In the genomic region with DNA sequence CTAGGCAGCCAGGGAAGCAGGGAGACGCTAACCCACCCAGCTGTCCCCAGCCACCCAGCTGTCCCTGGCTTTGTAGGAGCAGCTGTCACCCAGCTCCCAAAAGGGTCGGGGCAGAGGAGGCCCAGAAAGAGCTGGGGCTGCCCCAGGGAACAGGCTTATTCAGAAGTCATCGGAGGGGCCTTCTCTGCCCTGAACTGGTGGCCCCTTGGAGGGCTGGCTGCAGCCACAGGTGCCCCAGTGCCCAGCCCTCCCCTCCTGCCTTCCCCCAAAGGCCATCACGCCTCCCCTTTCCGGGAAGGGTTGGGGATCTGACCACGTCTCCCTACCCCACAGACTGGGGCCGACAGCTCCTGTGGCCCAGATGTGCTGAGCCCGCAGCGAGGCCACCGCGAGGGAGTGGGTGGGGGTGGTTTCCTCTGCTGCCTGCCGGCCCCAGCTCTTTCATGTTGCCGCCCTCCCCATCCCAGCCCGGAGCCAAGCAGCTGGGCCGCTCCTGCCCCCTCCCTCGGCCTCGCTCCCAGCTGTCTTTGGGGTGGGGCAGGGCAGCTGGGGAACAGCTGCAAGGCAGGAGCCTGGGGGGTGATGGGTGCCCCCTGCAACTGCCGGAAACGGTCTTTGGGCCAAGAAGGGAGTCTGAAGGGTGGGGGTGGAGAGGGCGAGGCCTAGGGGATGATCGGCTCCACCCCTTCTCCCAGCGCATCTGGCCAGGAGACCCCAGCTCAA, we compare ENCODE assay signal across 1 cellular context.
TF ChIP-seq lines count a peak whose summit lies in the region.

No MANE protein-coding gene starts in this region.

TF ChIP-seq in HepG2, 621 proteins besides CTCF, POLR2A, EP300 and RAD21 (continued from another document and continues in another):
- TF ChIP-seq, protein P1, sequence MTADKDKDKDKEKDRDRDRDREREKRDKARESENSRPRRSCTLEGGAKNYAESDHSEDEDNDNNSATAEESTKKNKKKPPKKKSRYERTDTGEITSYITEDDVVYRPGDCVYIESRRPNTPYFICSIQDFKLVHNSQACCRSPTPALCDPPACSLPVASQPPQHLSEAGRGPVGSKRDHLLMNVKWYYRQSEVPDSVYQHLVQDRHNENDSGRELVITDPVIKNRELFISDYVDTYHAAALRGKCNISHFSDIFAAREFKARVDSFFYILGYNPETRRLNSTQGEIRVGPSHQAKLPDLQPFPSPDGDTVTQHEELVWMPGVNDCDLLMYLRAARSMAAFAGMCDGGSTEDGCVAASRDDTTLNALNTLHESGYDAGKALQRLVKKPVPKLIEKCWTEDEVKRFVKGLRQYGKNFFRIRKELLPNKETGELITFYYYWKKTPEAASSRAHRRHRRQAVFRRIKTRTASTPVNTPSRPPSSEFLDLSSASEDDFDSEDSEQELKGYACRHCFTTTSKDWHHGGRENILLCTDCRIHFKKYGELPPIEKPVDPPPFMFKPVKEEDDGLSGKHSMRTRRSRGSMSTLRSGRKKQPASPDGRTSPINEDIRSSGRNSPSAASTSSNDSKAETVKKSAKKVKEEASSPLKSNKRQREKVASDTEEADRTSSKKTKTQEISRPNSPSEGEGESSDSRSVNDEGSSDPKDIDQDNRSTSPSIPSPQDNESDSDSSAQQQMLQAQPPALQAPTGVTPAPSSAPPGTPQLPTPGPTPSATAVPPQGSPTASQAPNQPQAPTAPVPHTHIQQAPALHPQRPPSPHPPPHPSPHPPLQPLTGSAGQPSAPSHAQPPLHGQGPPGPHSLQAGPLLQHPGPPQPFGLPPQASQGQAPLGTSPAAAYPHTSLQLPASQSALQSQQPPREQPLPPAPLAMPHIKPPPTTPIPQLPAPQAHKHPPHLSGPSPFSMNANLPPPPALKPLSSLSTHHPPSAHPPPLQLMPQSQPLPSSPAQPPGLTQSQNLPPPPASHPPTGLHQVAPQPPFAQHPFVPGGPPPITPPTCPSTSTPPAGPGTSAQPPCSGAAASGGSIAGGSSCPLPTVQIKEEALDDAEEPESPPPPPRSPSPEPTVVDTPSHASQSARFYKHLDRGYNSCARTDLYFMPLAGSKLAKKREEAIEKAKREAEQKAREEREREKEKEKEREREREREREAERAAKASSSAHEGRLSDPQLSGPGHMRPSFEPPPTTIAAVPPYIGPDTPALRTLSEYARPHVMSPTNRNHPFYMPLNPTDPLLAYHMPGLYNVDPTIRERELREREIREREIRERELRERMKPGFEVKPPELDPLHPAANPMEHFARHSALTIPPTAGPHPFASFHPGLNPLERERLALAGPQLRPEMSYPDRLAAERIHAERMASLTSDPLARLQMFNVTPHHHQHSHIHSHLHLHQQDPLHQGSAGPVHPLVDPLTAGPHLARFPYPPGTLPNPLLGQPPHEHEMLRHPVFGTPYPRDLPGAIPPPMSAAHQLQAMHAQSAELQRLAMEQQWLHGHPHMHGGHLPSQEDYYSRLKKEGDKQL (CRISPR knock-in tag; IDR thresholded peaks at IDR 0.05; ENCODE audit: low read depth) = peak; percentile 69; the same call in 1 of the 2 replicates
- TF ChIP-seq BHLHE40 (IDR thresholded peaks at IDR 0.05; ENCODE audit: low read length) (no peak), ZNF850 (CRISPR knock-in tag; conservative IDR thresholded peaks at IDR 0.05) (no peak), CREM (IDR thresholded peaks at IDR 0.05) (no peak), CREM (CRISPR knock-in tag; IDR thresholded peaks at IDR 0.05) (no peak), HCFC1 (IDR thresholded peaks at IDR 0.05; ENCODE audit: low read depth, low read length) (no peak), NAIF1 (CRISPR knock-in tag; IDR thresholded peaks at IDR 0.05; ENCODE audit: borderline replicate concordance) (no peak), NFKBIZ (CRISPR knock-in tag; IDR thresholded peaks at IDR 0.05) (no peak), SUZ12 (IDR thresholded peaks at IDR 0.05; ENCODE audit: low read depth, low read length) (no peak), MEIS1 (CRISPR knock-in tag; IDR thresholded peaks at IDR 0.05; ENCODE audit: borderline replicate concordance) (peak; percentile 62; the same call in 1 of the 2 replicates), ETV5 (CRISPR knock-in tag; IDR thresholded peaks at IDR 0.05; ENCODE audit: borderline replicate concordance) (peak; percentile 34; the same call in 1 of the 2 replicates), NPAS2 (CRISPR knock-in tag; IDR thresholded peaks at IDR 0.05; ENCODE audit: borderline replicate concordance) (no peak), ATF1 (CRISPR knock-in tag; IDR thresholded peaks at IDR 0.05) (no peak), NR2F6 (IDR thresholded peaks at IDR 0.05) (0 out of 2 replicates have a peak, but pooled peaks have one; percentile 22), NR2F6 (CRISPR knock-in tag; IDR thresholded peaks at IDR 0.05) (peak; percentile 62), IKZF4 (CRISPR knock-in tag; IDR thresholded peaks at IDR 0.05; ENCODE audit: borderline replicate concordance, low read depth, not compliant biosample characterization) (peak; percentile 8), SALL2 (CRISPR knock-in tag; IDR thresholded peaks at IDR 0.05) (no peak), NONO (IDR thresholded peaks at IDR 0.05) (no peak), NONO (CRISPR knock-in tag; conservative IDR thresholded peaks at IDR 0.05) (peak; percentile 84), MED8 (CRISPR knock-in tag; IDR thresholded peaks at IDR 0.05; ENCODE audit: insufficient replicate concordance) (peak; percentile 59), MTA1 (CRISPR knock-in tag; IDR thresholded peaks at IDR 0.05; ENCODE audit: borderline replicate concordance) (peak; percentile 89; the same call in 1 of the 2 replicates), ZNF572 (CRISPR knock-in tag; IDR thresholded peaks at IDR 0.05) (0 out of 2 replicates have a peak, but pooled peaks have one; percentile 51), AGO2 (optimal IDR thresholded peaks at IDR 0.05; ENCODE audit: low read depth, low read length) (peak; percentile 96), ETV6 (CRISPR knock-in tag; conservative IDR thresholded peaks at IDR 0.05) (no peak)
- TF ChIP-seq, protein P2, sequence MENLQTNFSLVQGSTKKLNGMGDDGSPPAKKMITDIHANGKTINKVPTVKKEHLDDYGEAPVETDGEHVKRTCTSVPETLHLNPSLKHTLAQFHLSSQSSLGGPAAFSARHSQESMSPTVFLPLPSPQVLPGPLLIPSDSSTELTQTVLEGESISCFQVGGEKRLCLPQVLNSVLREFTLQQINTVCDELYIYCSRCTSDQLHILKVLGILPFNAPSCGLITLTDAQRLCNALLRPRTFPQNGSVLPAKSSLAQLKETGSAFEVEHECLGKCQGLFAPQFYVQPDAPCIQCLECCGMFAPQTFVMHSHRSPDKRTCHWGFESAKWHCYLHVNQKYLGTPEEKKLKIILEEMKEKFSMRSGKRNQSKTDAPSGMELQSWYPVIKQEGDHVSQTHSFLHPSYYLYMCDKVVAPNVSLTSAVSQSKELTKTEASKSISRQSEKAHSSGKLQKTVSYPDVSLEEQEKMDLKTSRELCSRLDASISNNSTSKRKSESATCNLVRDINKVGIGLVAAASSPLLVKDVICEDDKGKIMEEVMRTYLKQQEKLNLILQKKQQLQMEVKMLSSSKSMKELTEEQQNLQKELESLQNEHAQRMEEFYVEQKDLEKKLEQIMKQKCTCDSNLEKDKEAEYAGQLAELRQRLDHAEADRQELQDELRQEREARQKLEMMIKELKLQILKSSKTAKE (CRISPR knock-in tag; IDR thresholded peaks at IDR 0.05; ENCODE audit: borderline replicate concordance) = peak; percentile 32; the same call in 1 of the 2 replicates
- TF ChIP-seq, protein P3, sequence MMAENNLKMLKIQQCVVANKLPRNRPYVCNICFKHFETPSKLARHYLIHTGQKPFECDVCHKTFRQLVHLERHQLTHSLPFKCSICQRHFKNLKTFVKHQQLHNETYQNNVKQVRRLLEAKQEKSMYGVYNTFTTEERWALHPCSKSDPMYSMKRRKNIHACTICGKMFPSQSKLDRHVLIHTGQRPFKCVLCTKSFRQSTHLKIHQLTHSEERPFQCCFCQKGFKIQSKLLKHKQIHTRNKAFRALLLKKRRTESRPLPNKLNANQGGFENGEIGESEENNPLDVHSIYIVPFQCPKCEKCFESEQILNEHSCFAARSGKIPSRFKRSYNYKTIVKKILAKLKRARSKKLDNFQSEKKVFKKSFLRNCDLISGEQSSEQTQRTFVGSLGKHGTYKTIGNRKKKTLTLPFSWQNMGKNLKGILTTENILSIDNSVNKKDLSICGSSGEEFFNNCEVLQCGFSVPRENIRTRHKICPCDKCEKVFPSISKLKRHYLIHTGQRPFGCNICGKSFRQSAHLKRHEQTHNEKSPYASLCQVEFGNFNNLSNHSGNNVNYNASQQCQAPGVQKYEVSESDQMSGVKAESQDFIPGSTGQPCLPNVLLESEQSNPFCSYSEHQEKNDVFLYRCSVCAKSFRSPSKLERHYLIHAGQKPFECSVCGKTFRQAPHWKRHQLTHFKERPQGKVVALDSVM (CRISPR knock-in tag; IDR thresholded peaks at IDR 0.05) = no peak; the same call in 1 of the 2 replicates
- TF ChIP-seq, protein P4, sequence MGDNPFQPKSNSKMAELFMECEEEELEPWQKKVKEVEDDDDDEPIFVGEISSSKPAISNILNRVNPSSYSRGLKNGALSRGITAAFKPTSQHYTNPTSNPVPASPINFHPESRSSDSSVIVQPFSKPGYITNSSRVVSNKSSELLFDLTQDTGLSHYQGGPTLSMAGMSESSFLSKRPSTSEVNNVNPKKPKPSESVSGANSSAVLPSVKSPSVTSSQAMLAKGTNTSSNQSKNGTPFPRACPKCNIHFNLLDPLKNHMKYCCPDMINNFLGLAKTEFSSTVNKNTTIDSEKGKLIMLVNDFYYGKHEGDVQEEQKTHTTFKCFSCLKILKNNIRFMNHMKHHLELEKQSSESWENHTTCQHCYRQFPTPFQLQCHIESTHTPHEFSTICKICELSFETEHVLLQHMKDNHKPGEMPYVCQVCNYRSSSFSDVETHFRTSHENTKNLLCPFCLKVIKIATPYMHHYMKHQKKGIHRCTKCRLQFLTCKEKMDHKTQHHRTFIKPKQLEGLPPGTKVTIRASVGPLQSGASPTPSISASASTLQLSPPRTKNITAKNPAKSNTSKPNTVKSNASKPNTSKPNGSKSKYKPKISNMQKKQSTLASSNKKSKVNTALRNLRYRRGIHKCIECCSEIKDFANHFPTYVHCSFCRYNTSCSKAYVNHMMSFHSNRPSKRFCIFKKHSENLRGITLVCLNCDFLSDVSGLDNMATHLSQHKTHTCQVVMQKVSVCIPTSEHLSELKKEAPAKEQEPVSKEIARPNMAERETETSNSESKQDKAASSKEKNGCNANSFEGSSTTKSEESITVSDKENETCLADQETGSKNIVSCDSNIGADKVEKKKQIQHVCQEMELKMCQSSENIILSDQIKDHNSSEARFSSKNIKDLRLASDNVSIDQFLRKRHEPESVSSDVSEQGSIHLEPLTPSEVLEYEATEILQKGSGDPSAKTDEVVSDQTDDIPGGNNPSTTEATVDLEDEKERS (CRISPR knock-in tag; IDR thresholded peaks at IDR 0.05) = no peak
- TF ChIP-seq, protein P5, sequence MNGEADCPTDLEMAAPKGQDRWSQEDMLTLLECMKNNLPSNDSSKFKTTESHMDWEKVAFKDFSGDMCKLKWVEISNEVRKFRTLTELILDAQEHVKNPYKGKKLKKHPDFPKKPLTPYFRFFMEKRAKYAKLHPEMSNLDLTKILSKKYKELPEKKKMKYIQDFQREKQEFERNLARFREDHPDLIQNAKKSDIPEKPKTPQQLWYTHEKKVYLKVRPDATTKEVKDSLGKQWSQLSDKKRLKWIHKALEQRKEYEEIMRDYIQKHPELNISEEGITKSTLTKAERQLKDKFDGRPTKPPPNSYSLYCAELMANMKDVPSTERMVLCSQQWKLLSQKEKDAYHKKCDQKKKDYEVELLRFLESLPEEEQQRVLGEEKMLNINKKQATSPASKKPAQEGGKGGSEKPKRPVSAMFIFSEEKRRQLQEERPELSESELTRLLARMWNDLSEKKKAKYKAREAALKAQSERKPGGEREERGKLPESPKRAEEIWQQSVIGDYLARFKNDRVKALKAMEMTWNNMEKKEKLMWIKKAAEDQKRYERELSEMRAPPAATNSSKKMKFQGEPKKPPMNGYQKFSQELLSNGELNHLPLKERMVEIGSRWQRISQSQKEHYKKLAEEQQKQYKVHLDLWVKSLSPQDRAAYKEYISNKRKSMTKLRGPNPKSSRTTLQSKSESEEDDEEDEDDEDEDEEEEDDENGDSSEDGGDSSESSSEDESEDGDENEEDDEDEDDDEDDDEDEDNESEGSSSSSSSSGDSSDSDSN (CRISPR knock-in tag; IDR thresholded peaks at IDR 0.05) = peak; percentile 83
- TF ChIP-seq, protein P6, sequence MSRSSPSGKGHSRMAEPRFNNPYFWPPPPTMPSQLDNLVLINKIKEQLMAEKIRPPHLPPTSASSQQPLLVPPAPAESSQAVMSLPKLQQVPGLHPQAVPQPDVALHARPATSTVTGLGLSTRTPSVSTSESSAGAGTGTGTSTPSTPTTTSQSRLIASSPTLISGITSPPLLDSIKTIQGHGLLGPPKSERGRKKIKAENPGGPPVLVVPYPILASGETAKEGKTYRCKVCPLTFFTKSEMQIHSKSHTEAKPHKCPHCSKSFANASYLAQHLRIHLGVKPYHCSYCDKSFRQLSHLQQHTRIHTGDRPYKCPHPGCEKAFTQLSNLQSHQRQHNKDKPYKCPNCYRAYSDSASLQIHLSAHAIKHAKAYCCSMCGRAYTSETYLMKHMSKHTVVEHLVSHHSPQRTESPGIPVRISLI (CRISPR knock-in tag; IDR thresholded peaks at IDR 0.05; ENCODE audit: borderline replicate concordance) = peak; percentile 53; the same call in 1 of the 2 replicates
- TF ChIP-seq, protein P7, sequence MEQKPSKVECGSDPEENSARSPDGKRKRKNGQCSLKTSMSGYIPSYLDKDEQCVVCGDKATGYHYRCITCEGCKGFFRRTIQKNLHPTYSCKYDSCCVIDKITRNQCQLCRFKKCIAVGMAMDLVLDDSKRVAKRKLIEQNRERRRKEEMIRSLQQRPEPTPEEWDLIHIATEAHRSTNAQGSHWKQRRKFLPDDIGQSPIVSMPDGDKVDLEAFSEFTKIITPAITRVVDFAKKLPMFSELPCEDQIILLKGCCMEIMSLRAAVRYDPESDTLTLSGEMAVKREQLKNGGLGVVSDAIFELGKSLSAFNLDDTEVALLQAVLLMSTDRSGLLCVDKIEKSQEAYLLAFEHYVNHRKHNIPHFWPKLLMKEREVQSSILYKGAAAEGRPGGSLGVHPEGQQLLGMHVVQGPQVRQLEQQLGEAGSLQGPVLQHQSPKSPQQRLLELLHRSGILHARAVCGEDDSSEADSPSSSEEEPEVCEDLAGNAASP (CRISPR knock-in tag; IDR thresholded peaks at IDR 0.05; ENCODE audit: borderline replicate concordance) = peak; percentile 30; the same call in 1 of the 2 replicates
- TF ChIP-seq, protein P8, sequence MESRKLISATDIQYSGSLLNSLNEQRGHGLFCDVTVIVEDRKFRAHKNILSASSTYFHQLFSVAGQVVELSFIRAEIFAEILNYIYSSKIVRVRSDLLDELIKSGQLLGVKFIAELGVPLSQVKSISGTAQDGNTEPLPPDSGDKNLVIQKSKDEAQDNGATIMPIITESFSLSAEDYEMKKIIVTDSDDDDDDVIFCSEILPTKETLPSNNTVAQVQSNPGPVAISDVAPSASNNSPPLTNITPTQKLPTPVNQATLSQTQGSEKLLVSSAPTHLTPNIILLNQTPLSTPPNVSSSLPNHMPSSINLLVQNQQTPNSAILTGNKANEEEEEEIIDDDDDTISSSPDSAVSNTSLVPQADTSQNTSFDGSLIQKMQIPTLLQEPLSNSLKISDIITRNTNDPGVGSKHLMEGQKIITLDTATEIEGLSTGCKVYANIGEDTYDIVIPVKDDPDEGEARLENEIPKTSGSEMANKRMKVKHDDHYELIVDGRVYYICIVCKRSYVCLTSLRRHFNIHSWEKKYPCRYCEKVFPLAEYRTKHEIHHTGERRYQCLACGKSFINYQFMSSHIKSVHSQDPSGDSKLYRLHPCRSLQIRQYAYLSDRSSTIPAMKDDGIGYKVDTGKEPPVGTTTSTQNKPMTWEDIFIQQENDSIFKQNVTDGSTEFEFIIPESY (CRISPR knock-in tag; IDR thresholded peaks at IDR 0.05) = no peak
- TF ChIP-seq, protein P9, sequence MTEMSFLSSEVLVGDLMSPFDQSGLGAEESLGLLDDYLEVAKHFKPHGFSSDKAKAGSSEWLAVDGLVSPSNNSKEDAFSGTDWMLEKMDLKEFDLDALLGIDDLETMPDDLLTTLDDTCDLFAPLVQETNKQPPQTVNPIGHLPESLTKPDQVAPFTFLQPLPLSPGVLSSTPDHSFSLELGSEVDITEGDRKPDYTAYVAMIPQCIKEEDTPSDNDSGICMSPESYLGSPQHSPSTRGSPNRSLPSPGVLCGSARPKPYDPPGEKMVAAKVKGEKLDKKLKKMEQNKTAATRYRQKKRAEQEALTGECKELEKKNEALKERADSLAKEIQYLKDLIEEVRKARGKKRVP (CRISPR knock-in tag; IDR thresholded peaks at IDR 0.05) = peak in 1 of 2 experiments; percentile 47; a peak in 1 of 4 replicates
